23 cellular contexts compared by ENCODE assay signal in genomic region chr1:25129380-25129779, GRCh38.
"Had no signal": no experiment of that assay in that cellular context is flagged by ENCODE, and none has a peak within 500 bp of the region (broad histone marks: within the 10 kb centered on the region; RNA-seq: fewer than 3 reads in every experiment).

No MANE protein-coding gene starts in this region.

- H3K27me3 ChIP-seq: ovary, right atrium auricular region, right lobe of liver, tibial nerve, uterus had no signal

- H3K9me3 Mint-ChIP-seq: natural killer cell treated with Interleukin-12 subunit alpha and Interleukin-12 subunit beta and Interleukin-15 and Interleukin-18, amount 100 ng/mL, for 72 hours; stimulated activated memory B cell treated with anti-CD40 and anti-IgM and Interleukin-4, amounts not matched to agents 10 μg/mL and 1 μg/mL and 100 μg/mL, for 72 hours had no signal

- DNase-seq: islet precursor cell; left ventricle myocardium inferior; mesendoderm; naive thymus-derived CD4-positive, alpha-beta T cell; ovary; stimulated activated CD4-positive, alpha-beta T cell treated with anti-CD3 and anti-CD28 coated beads, Interleukin-1b, Interleukin-23, amount 100 ng/mL, for 48 hours; stimulated activated CD4-positive, alpha-beta T cell treated with anti-CD3 and anti-CD28 coated beads, Interleukin-2, amount 100 ng/mL, for 48 hours; stimulated activated CD4-positive, alpha-beta T cell treated with anti-CD3 and anti-CD28 coated beads, Interleukin-4, amount 100 ng/mL, for 4 hours; stimulated activated CD8-positive, alpha-beta memory T cell treated with anti-CD3 and anti-CD28 coated beads, Interleukin-4, amount 100 ng/mL, for 48 hours; stimulated activated naive CD4-positive, alpha-beta T cell treated with Interleukin-2 at 50 U/mL for 16 hours; stimulated activated naive CD8-positive, alpha-beta T cell treated with anti-CD3 and anti-CD28 coated beads, Interleukin-15, amount 100 ng/mL, for 72 hours; substantia nigra; uterus had no signal

- H3K27me3 Mint-ChIP-seq: progenitor cell of endocrine pancreas had no signal

- H3K4me1 ChIP-seq: left ventricle myocardium inferior, right atrium auricular region, right lobe of liver, tibial nerve, uterus had no signal

- H3K4me3 ChIP-seq: left ventricle myocardium inferior, lung, ovary, right atrium auricular region, right lobe of liver, smooth muscle cell, tibial nerve, uterus had no signal

- H3K4me2 ChIP-seq: smooth muscle cell had no signal

- H3K27ac ChIP-seq: left ventricle myocardium inferior, ovary, right atrium auricular region, right lobe of liver, tibial nerve, uterus had no signal

- H3K36me3 Mint-ChIP-seq: mesothelial cell of epicardium; natural killer cell treated with Interleukin-12 subunit alpha and Interleukin-12 subunit beta and Interleukin-15 and Interleukin-18, amount 100 ng/mL, for 72 hours; stimulated activated memory B cell treated with anti-CD40 and anti-IgM and Interleukin-4, amounts not matched to agents 10 μg/mL and 1 μg/mL and 100 μg/mL, for 72 hours; type B pancreatic cell had no signal

- H3K27ac Mint-ChIP-seq: mesothelial cell of epicardium; natural killer cell treated with Interleukin-12 subunit alpha and Interleukin-12 subunit beta and Interleukin-15 and Interleukin-18, amount 100 ng/mL, for 72 hours; progenitor cell of endocrine pancreas; stimulated activated memory B cell treated with anti-CD40 and anti-IgM and Interleukin-4, amounts not matched to agents 10 μg/mL and 1 μg/mL and 100 μg/mL, for 72 hours; type B pancreatic cell had no signal

- H3K4me3 Mint-ChIP-seq: mesothelial cell of epicardium; naive thymus-derived CD4-positive, alpha-beta T cell; natural killer cell treated with Interleukin-12 subunit alpha and Interleukin-12 subunit beta and Interleukin-15 and Interleukin-18, amount 100 ng/mL, for 72 hours; stimulated activated memory B cell treated with anti-CD40 and anti-IgM and Interleukin-4, amounts not matched to agents 10 μg/mL and 1 μg/mL and 100 μg/mL, for 72 hours; stimulated activated naive CD8-positive, alpha-beta T cell treated with anti-CD3 and anti-CD28 coated beads, Interleukin-15, amount 100 ng/mL, for 72 hours; type B pancreatic cell had no signal

- H3K36me3 ChIP-seq: left ventricle myocardium inferior, ovary, right atrium auricular region, right lobe of liver, tibial nerve, uterus had no signal

- H3K9me3 ChIP-seq: left ventricle myocardium inferior, ovary, right atrium auricular region, right lobe of liver, uterus had no signal

- ATAC-seq: naive thymus-derived CD4-positive, alpha-beta T cell; natural killer cell treated with Interleukin-12 subunit alpha and Interleukin-12 subunit beta and Interleukin-15 and Interleukin-18, amount 100 ng/mL, for 72 hours; right lobe of liver; stimulated activated memory B cell treated with anti-CD40 and anti-IgM and Interleukin-4, amounts not matched to agents 10 μg/mL and 1 μg/mL and 100 μg/mL, for 72 hours; stimulated activated naive CD8-positive, alpha-beta T cell treated with anti-CD3 and anti-CD28 coated beads, Interleukin-15, amount 100 ng/mL, for 72 hours had no signal
